Comparison of ENCODE assay signal across 1 cellular context in the genomic region with DNA sequence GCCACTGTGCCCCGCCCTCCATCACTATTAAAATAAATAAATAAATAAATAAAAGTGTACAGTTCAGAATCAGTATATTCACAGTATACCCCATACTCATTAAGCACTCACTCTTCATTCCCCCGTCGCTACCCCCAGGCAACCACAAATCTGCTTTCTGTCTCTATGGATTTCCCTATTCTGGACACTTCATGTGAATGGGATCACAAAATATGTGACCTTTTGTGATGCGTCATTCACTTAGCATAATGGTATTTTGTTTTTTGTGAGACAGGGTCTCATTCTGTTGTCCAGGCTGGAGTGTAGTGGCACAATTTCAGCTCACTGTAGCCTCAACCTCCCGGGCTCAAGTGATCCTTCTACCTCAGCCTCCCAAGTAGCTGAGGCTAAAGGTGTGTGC.
TF ChIP-seq lines count a peak whose summit lies in the region.

No MANE protein-coding gene starts in this region.

TF ChIP-seq in WTC11, 78 proteins besides CTCF, POLR2A, EP300 and RAD21:
- TF ChIP-seq, protein P1, sequence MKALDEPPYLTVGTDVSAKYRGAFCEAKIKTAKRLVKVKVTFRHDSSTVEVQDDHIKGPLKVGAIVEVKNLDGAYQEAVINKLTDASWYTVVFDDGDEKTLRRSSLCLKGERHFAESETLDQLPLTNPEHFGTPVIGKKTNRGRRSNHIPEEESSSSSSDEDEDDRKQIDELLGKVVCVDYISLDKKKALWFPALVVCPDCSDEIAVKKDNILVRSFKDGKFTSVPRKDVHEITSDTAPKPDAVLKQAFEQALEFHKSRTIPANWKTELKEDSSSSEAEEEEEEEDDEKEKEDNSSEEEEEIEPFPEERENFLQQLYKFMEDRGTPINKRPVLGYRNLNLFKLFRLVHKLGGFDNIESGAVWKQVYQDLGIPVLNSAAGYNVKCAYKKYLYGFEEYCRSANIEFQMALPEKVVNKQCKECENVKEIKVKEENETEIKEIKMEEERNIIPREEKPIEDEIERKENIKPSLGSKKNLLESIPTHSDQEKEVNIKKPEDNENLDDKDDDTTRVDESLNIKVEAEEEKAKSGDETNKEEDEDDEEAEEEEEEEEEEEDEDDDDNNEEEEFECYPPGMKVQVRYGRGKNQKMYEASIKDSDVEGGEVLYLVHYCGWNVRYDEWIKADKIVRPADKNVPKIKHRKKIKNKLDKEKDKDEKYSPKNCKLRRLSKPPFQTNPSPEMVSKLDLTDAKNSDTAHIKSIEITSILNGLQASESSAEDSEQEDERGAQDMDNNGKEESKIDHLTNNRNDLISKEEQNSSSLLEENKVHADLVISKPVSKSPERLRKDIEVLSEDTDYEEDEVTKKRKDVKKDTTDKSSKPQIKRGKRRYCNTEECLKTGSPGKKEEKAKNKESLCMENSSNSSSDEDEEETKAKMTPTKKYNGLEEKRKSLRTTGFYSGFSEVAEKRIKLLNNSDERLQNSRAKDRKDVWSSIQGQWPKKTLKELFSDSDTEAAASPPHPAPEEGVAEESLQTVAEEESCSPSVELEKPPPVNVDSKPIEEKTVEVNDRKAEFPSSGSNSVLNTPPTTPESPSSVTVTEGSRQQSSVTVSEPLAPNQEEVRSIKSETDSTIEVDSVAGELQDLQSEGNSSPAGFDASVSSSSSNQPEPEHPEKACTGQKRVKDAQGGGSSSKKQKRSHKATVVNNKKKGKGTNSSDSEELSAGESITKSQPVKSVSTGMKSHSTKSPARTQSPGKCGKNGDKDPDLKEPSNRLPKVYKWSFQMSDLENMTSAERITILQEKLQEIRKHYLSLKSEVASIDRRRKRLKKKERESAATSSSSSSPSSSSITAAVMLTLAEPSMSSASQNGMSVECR (CRISPR knock-in tag; IDR thresholded peaks at IDR 0.05; ENCODE audit: borderline replicate concordance), result no peak
- TF ChIP-seq CREB1 (CRISPR knock-in tag; IDR thresholded peaks at IDR 0.05), result no peak
- no peak for TF ChIP-seq TP53 (CRISPR knock-in tag; IDR thresholded peaks at IDR 0.05)
